ENCODE assay signal across 9 cellular contexts in the genomic region with DNA sequence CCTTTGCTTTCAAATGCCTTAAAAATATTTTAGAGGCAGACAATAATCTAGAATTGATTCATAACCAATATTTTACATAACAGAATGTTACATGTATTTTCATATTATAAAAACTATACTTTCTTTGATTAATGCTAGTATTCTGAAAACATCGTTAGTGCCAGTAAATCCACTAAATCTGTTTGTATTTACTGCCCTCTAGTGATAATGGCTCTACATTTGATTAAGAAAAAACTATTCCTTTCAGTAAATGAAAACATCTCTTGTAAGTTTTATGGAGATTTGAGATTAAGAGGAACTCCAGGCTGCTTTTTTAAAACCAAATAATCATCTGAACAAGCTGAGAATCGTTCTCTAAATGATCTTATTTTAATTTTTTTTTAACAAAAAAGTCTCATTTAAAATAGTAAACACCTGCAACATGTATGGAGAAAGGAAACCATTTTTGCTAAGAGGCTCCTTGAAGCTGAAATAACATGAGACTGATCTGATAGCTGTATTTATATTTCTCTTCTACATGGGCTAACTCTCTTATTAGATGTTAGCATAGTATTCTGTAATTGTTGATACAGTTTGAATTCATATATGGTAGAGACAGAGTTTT.
DNase-seq lines count a peak whose midpoint lies in the region; ATAC-seq lines count a peak whose summit lies in the region.
"Had no signal": no experiment of that assay in that cellular context is flagged by ENCODE, and none has a peak within 500 bp of the region (broad histone marks: within the 10 kb centered on the region; RNA-seq: fewer than 3 reads in every experiment).

No MANE protein-coding gene starts in this region.

- H3K9me3 Mint-ChIP-seq in activated T-cell treated with anti-CD3 and anti-CD28 coated beads, Interleukin-2, amount 50 U/mL, for 24 hours = peaks cover 3% of the 10 kb centered on the region

- H4K91ac ChIP-seq in neuronal stem cell (ENCODE audit: low read depth, low read length, poor library complexity) = no peak overlapping the region

- H3K4me1 Mint-ChIP-seq in activated T-cell treated with anti-CD3 and anti-CD28 coated beads, Interleukin-2, amount 50 U/mL, for 24 hours (ENCODE audit: low read depth) = peaks cover 74% of the 10 kb centered on the region

- H3K23ac ChIP-seq in neuronal stem cell (ENCODE audit: low read depth, low read length, poor library complexity) = no peak overlapping the region

- no peak overlapping the region for H3K4me3 Mint-ChIP-seq in activated T-cell treated with anti-CD3 and anti-CD28 coated beads, Interleukin-2, amount 50 U/mL, for 24 hours

- no peaks in the 10 kb centered on the region for H3K27me3 ChIP-seq in neuronal stem cell (ENCODE audit: control insufficient read depth in 3 of 3, insufficient read depth in 3 of 3, low read depth in 1 of 3, low read length in 3 of 3)
- H3K27me3 ChIP-seq: BLaER1 had no signal

- no peak overlapping the region for H3K14ac ChIP-seq in neuronal stem cell (ENCODE audit: low read length)

- DNase-seq in DMS153 (lab: John Stamatoyannopoulos, UW) (peak; percentile 3), DMS153 treated with DMSO at 0.1 percent for 48 hours (lab: John Stamatoyannopoulos, UW; ENCODE audit: unreplicated experiment) (no peak), NCI-H1105 treated with DMSO at 0.1 percent for 48 hours (lab: John Stamatoyannopoulos, UW) (peak; percentile 33), dermis blood vessel endothelial cell (peak; percentile 47), pons (ENCODE audit: low spot score) (peak; percentile 63), neuronal stem cell (ENCODE audit: low spot score) (no peak)
- DNase-seq in activated T-cell treated with anti-CD3 and anti-CD28 coated beads, Interleukin-2, amount 50 U/mL, for 24 hours = no peak

- H4K8ac ChIP-seq in neuronal stem cell (ENCODE audit: low read depth, low read length) = no peak overlapping the region

- no peak overlapping the region for H2BK12ac ChIP-seq in neuronal stem cell (ENCODE audit: low read length)

- no peak overlapping the region for H3K27ac ChIP-seq in neuronal stem cell (replicated peaks; ENCODE audit: low read length)
- H3K27ac ChIP-seq: BLaER1 had no signal

- H3K36me3 ChIP-seq in neuronal stem cell (replicated peaks in 1 of 2; ENCODE audit: control insufficient read depth in 2 of 2, insufficient read depth in 2 of 2, low read length in 2 of 2) = no peaks in the 10 kb centered on the region

- no peak overlapping the region for H3K9ac ChIP-seq in neuronal stem cell (ENCODE audit: low read depth, low read length, poor library complexity)
- H3K9ac ChIP-seq: BLaER1 had no signal

- no CpG with 5 or more reads among the region's 2 CpGs for WGBS in neuronal stem cell (ENCODE audit: extremely low coverage in 2 of 2, insufficient read length in 2 of 2, insufficient replicate concordance in 1 of 2), 2 donors

- no peak overlapping the region for H2BK5ac ChIP-seq in neuronal stem cell (ENCODE audit: low read length)

- no peak overlapping the region for H2BK15ac ChIP-seq in neuronal stem cell (ENCODE audit: low read length)

- no peaks in the 10 kb centered on the region for H3K27me3 Mint-ChIP-seq in activated T-cell treated with anti-CD3 and anti-CD28 coated beads, Interleukin-2, amount 50 U/mL, for 24 hours

- H2AK5ac ChIP-seq in neuronal stem cell (ENCODE audit: low read depth, low read length) = no peak overlapping the region

- no peak overlapping the region for H3K4ac ChIP-seq in neuronal stem cell (ENCODE audit: low read length)

- peaks cover 28% of the 10 kb centered on the region for H3K36me3 Mint-ChIP-seq in activated T-cell treated with anti-CD3 and anti-CD28 coated beads, Interleukin-2, amount 50 U/mL, for 24 hours (ENCODE audit: low read depth)

- no peaks in the 10 kb centered on the region for H3K79me1 ChIP-seq in neuronal stem cell (ENCODE audit: low read depth, low read length)

- H3K4me3 ChIP-seq in neuronal stem cell (ENCODE audit: low read length in 2 of 2) = no peak overlapping the region
- H3K4me3 ChIP-seq: BLaER1 had no signal

- no peak overlapping the region for H3K27ac Mint-ChIP-seq in activated T-cell treated with anti-CD3 and anti-CD28 coated beads, Interleukin-2, amount 50 U/mL, for 24 hours

- H3K18ac ChIP-seq in neuronal stem cell (ENCODE audit: low read length) = no peak overlapping the region

- H2BK120ac ChIP-seq in neuronal stem cell (ENCODE audit: low read depth, low read length) = no peak overlapping the region

- H2AFZ ChIP-seq in neuronal stem cell (ENCODE audit: low read length) = no peak overlapping the region

- H3K4me2 ChIP-seq in neuronal stem cell (ENCODE audit: insufficient read depth, low read length, poor library complexity, severe bottlenecking) = no peak overlapping the region
- H3K4me2 ChIP-seq: BLaER1 had no signal

- ATAC-seq in GM21786 (IDR thresholded peaks at IDR 0.05; ENCODE audit: unreplicated experiment) = no peak

- H3K4me1 ChIP-seq in neuronal stem cell (ENCODE audit: control insufficient read depth in 2 of 2, insufficient read depth in 1 of 2, low read depth in 1 of 2, low read length in 2 of 2) = peaks cover 3% of the 10 kb centered on the region in 2 donors
- H3K4me1 ChIP-seq: BLaER1 had no signal

- peaks cover 0 to 5% of the 10 kb centered on the region in 2 donors for H3K9me3 ChIP-seq in neuronal stem cell (replicated peaks in 1 of 2; ENCODE audit: control insufficient read depth in 2 of 2, insufficient read depth in 1 of 2, low read depth in 1 of 2, low read length in 2 of 2)

Comparison
In these comparisons a context has a peak if more than half of its experiments do, and no peak if none do; other contexts are left out.
1. DNase-seq: peak in DMS153 (single experiment), NCI-H1105 treated with DMSO at 0.1 percent for 48 hours (single experiment), dermis blood vessel endothelial cell (single experiment) and pons (single experiment); none in DMS153 treated with DMSO at 0.1 percent for 48 hours (single experiment), neuronal stem cell (single experiment) and activated T-cell treated with anti-CD3 and anti-CD28 coated beads, Interleukin-2, amount 50 U/mL, for 24 hours (single experiment).